8 cellular contexts compared by ENCODE assay signal in the genomic region with DNA sequence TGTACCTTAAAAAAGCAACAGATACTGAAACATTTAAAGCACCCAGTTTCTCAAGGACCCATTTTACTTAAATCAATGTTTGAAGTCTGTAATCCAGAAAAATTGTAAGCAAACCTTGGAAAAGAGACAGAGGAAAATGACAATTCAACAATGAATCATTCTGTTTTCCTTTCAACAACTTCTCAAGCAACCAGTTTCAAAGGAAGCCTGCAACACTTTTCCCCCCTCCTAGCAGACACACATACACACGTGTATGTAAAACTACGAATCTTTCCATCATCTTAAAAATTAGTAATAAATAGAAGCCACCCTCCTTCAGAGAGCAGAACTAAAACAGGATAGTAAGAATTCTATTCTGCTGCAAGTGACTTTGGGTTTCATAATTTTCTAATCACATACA. TPM values are rescaled to one million over a fixed set of nuclear protein-coding genes. Genes with fewer than 3 reads are reported as not detected.
DNase-seq lines count a peak whose midpoint lies in the region; ATAC-seq and TF ChIP-seq lines count a peak whose summit lies in the region.

No MANE protein-coding gene starts in this region.

- H3K9ac ChIP-seq in MM.1S (ENCODE audit: low read length) (peak overlapping the region; percentile 94; the same call in 1 of the 2 replicates), muscle layer of colon (ENCODE audit: low read length) (peak overlapping the region; percentile 96)

- H3K9me3 ChIP-seq in MM.1S (replicated peaks; ENCODE audit: insufficient read depth, low read length) (no peaks in the 10 kb centered on the region), muscle layer of colon (ENCODE audit: low read length) (no peaks in the 10 kb centered on the region)

- DNase-seq in Daoy (ENCODE audit: low read depth): peak; percentile 34
- no peak for DNase-seq in MM.1S
- DNase-seq in middle frontal gyrus (ENCODE audit: extremely low spot score, low spot score): no peak
- DNase-seq in activated CD4-positive, CD25-positive, alpha-beta regulatory T cell (lab: John Stamatoyannopoulos, UW): no peak

- ATAC-seq in HG02885 (IDR thresholded peaks at IDR 0.05; ENCODE audit: poor library complexity, unreplicated experiment) (no peak), HG02610 (IDR thresholded peaks at IDR 0.05; ENCODE audit: unreplicated experiment) (no peak)

- no peaks in the 10 kb centered on the region for H3K36me3 ChIP-seq in MM.1S (replicated peaks; ENCODE audit: insufficient read depth, low read length)
- H3K36me3 ChIP-seq in muscle layer of colon (ENCODE audit: insufficient read depth, low read length): no peaks in the 10 kb centered on the region

- H3K79me2 ChIP-seq in MM.1S (ENCODE audit: low read length): peaks cover 42% of the 10 kb centered on the region

- peak overlapping the region; percentile 92 for H3K4me2 ChIP-seq in MM.1S (ENCODE audit: low read depth, low read length)

- H3K27me3 ChIP-seq in MM.1S (replicated peaks; ENCODE audit: insufficient read depth, low read length): no peaks in the 10 kb centered on the region
- no peaks in the 10 kb centered on the region for H3K27me3 ChIP-seq in muscle layer of colon (ENCODE audit: control insufficient read depth in 1 of 2, insufficient read depth in 2 of 2, low read length in 2 of 2)

- peak overlapping the region; percentile 81; the same call in 1 of the 2 replicates for H3K27ac ChIP-seq in MM.1S (ENCODE audit: low read length)
- peak overlapping the region; percentile 96 for H3K27ac ChIP-seq in cingulate gyrus (ENCODE audit: low read depth, low read length)
- peak overlapping the region; percentile 99 for H3K27ac ChIP-seq in muscle layer of colon (ENCODE audit: low read depth, low read length)

- H3K4me3 ChIP-seq in MM.1S (ENCODE audit: low read length) (peak overlapping the region; percentile 93), muscle layer of colon (ENCODE audit: low read depth in 1 of 2, low read length in 2 of 2) (peak overlapping the region; percentile 93 to 99)

- H3K4me1 ChIP-seq in MM.1S (ENCODE audit: low read length): peaks cover 23% of the 10 kb centered on the region
- H3K4me1 ChIP-seq in muscle layer of colon (ENCODE audit: insufficient read depth, low read length): peaks cover 38% of the 10 kb centered on the region

- no peak for TF ChIP-seq CTCF in MM.1S (IDR thresholded peaks at IDR 0.05; ENCODE audit: low read length)

- no peaks in the 10 kb centered on the region for H3K9me2 ChIP-seq in MM.1S (replicated peaks; ENCODE audit: insufficient read depth, low read length)

- no peak overlapping the region for H2AFZ ChIP-seq in MM.1S (ENCODE audit: low read length)

- H4K20me1 ChIP-seq in MM.1S (ENCODE audit: insufficient read depth, low read length): no peaks in the 10 kb centered on the region

- peaks cover 21% of the 10 kb centered on the region for H3F3A ChIP-seq in MM.1S (ENCODE audit: insufficient read depth, low read length)

RNA-seq across cellular contexts. Expression of a gene that starts 1.1 kb away (rescaled TPM):
- 14.9 and 33.6 TPM in 2 replicates for total RNA-seq in Daoy (2014; rRNA removed; shearing (Covaris generic))
